In the genomic region with DNA sequence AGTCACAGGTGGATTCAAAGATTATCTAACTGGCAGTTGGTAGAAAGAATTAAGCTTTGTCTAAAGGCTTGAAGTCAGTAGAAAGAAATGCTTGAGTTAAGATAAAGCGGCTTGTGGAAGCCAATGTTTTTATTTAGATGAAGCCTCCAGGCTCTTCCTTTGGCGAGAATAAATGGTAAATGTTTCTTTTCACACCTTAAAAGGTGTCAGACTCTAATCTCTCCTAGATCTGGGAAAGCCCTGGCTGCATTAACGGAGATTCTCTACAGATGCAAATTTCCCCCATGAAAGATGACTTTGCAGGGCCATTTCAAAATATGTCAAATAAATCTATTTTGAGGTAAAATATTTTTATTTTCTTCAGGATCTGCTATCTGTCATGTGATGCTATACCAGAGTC, we compare ENCODE assay signal across 18 cellular contexts. TPM values are rescaled to one million over a fixed set of nuclear protein-coding genes. Genes with fewer than 3 reads are reported as not detected.
A peak's percentile ranks its signal among the peaks of the same experiment; 100 is the strongest.
DNase-seq lines count a peak whose midpoint lies in the region; ATAC-seq and TF ChIP-seq lines count a peak whose summit lies in the region.
"Had no signal": no experiment of that assay in that cellular context is flagged by ENCODE, and none has a peak within 500 bp of the region (broad histone marks: within the 10 kb centered on the region; RNA-seq: fewer than 3 reads in every experiment).

No MANE protein-coding gene starts in this region.

- H3K36me3 ChIP-seq in HUES6 (ENCODE audit: control insufficient read depth, insufficient read depth, low read length) (no peaks in the 10 kb centered on the region), endodermal cell (ENCODE audit: control insufficient read depth, insufficient read depth, low read length) (no peaks in the 10 kb centered on the region)
- H3K36me3 ChIP-seq: BLaER1 had no signal

- H3K4me1 Mint-ChIP-seq in endodermal cell: peaks cover 20% of the 10 kb centered on the region
- H3K4me1 Mint-ChIP-seq: CD14-positive monocyte; CD4-positive, alpha-beta memory T cell had no signal

- ATAC-seq in Right ventricle myocardium superior (ENCODE audit: poor library complexity): no peak

- H3K27me3 ChIP-seq in HUES6 (ENCODE audit: control insufficient read depth, insufficient read depth, low read length) (no peaks in the 10 kb centered on the region), endodermal cell (ENCODE audit: control insufficient read depth, insufficient read depth, low read length, poor library complexity, severe bottlenecking) (no peaks in the 10 kb centered on the region)
- H3K27me3 ChIP-seq: BLaER1 had no signal

- H3K9ac ChIP-seq in HUES6 (ENCODE audit: low read length) (peak overlapping the region; percentile 39), endodermal cell (ENCODE audit: extremely low read depth, low read length, poor library complexity, severe bottlenecking) (peak overlapping the region; percentile 78)
- H3K9ac ChIP-seq: BLaER1 had no signal

- H3K4me3 ChIP-seq in HUES6 (ENCODE audit: low read depth, low read length) (no peak overlapping the region), endodermal cell (ENCODE audit: low read length) (peak overlapping the region; percentile 61)
- H3K4me3 ChIP-seq: BLaER1 had no signal

- DNase-seq in ELF-1 (ENCODE audit: low read depth, low spot score) (peak; percentile 24), endodermal cell (peak; percentile 57), iPS-NIHi7 (ENCODE audit: extremely low spot score) (no peak), Right ventricle myocardium superior (no peak)
- DNase-seq in activated effector memory CD4-positive, alpha-beta T cell treated with anti-CD3 and anti-CD28 coated beads, Interleukin-2, amount 50 U/mL, for 16 hours: no peak
- DNase-seq in stimulated activated CD4-positive, alpha-beta T cell treated with anti-CD3 and anti-CD28 coated beads, Interleukin-4, amount 100 ng/mL, for 24 hours: no peak
- DNase-seq: 8988T; Calu3; CD4-positive, alpha-beta memory T cell; DMS 273 treated with DMSO at 0.1 percent for 48 hours; DMS53; DND-41; EL; HFFc6 had no signal

- 0 out of 2 replicates have a peak, but pooled peaks cover 2% of the 10 kb centered on the region for H3K9me3 ChIP-seq in HUES6 (ENCODE audit: control insufficient read depth, insufficient read depth, low read depth, low read length)
- H3K9me3 ChIP-seq in endodermal cell (ENCODE audit: control insufficient read depth, low read length): peaks cover 6% of the 10 kb centered on the region
- H3K9me3 ChIP-seq: BLaER1 had no signal

- peaks cover 2% of the 10 kb centered on the region for H3K9me3 Mint-ChIP-seq in endodermal cell
- H3K9me3 Mint-ChIP-seq: CD4-positive, alpha-beta memory T cell; HFFc6 had no signal

- H3K4me1 ChIP-seq in HUES6 (ENCODE audit: control insufficient read depth, insufficient read depth, low read length): peaks cover 15% of the 10 kb centered on the region
- H3K4me1 ChIP-seq in endodermal cell (ENCODE audit: control insufficient read depth, insufficient read depth, low read length): peaks cover 5% of the 10 kb centered on the region
- H3K4me1 ChIP-seq: BLaER1 had no signal

- H3K27ac Mint-ChIP-seq in endodermal cell: peak overlapping the region; percentile 95
- H3K27ac Mint-ChIP-seq: CD14-positive monocyte; CD4-positive, alpha-beta memory T cell; HFFc6 had no signal

- peak overlapping the region; percentile 29 for H3K4me3 Mint-ChIP-seq in endodermal cell
- H3K4me3 Mint-ChIP-seq: CD14-positive monocyte; CD4-positive, alpha-beta memory T cell; HFFc6 had no signal

- intact Hi-C loops in Right ventricle myocardium superior (cut with DNase I): no loop called here

- no peaks in the 10 kb centered on the region for H3K36me3 Mint-ChIP-seq in endodermal cell (ENCODE audit: low read depth)
- H3K36me3 Mint-ChIP-seq: CD14-positive monocyte; CD4-positive, alpha-beta memory T cell had no signal

- peak overlapping the region; percentile 60; the same call in 1 of the 2 replicates for H3K27ac ChIP-seq in HUES6 (ENCODE audit: low read depth, low read length)
- peak overlapping the region; percentile 71 for H3K27ac ChIP-seq in endodermal cell (ENCODE audit: low read depth, low read length)
- H3K27ac ChIP-seq: BLaER1, HL-60 had no signal

- H3K27me3 Mint-ChIP-seq in endodermal cell (ENCODE audit: insufficient read depth): no peaks in the 10 kb centered on the region

- whole genome bisulfite sequencing in endodermal cell (ENCODE audit: insufficient coverage in 1 of 2, insufficient read length in 1 of 2), 2 experiments: 3 to 40% methylated on average over 1 to 3 of the region's 3 CpGs

- no peak for TF ChIP-seq CTCF in endodermal cell (conservative IDR thresholded peaks at IDR 0.05)

RNA-seq across cellular contexts. Expression of a gene that starts 37.8 kb away (rescaled TPM):
- 10 to 100 TPM; 60.2 to 67.2 TPM for total RNA-seq in endodermal cell
- 57.6 TPM for polyA plus RNA-seq in endodermal cell (2013, experiment 1 of 2)
- 59.6 TPM for polyA plus RNA-seq in endodermal cell (2013, experiment 2 of 2)
- total RNA-seq in Right ventricle myocardium superior: 65.6 TPM

Comparison
In these comparisons a context has a peak if more than half of its experiments do, and no peak if none do; other contexts are left out.
1. DNase-seq: peak in ELF-1 (single experiment) and endodermal cell (single experiment); none in iPS-NIHi7 (single experiment), activated effector memory CD4-positive, alpha-beta T cell treated with anti-CD3 and anti-CD28 coated beads, Interleukin-2, amount 50 U/mL, for 16 hours (single experiment), stimulated activated CD4-positive, alpha-beta T cell treated with anti-CD3 and anti-CD28 coated beads, Interleukin-4, amount 100 ng/mL, for 24 hours (single experiment) and Right ventricle myocardium superior (single experiment).